ENCODE assay signal across 1 cellular context in the genomic region with DNA sequence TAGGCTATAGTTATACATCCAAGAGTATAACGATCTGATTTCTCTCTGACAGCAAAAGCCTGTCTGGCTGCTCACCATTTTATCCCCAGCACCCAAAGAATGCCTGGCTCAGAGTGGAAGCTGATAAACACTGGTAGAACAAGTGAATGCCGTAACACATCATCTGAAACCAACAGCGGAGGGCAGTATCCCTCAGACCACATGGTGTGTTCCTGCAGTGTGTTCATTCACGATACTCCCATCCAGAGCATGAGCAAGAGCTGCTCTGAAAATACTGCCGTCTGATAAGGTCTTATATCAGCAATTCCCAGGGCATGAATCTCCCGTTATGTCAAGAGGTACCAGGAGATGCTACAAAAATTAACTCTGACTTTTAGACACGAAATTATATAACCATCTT.
TF ChIP-seq lines count a peak whose summit lies in the region.

No MANE protein-coding gene starts in this region.

TF ChIP-seq in K562, 482 proteins besides CTCF, POLR2A, EP300 and RAD21 (continued from another document and continues in another):
- TF ChIP-seq TAL1 (IDR thresholded peaks at IDR 0.05) (peak; percentile 88), ZNF184 (CRISPR knock-in tag; IDR thresholded peaks at IDR 0.05) (no peak), GABPB1 (CRISPR knock-in tag; IDR thresholded peaks at IDR 0.05) (no peak), ETV6 (IDR thresholded peaks at IDR 0.05; ENCODE audit: borderline replicate concordance in 1 of 2, low read depth in 2 of 2, low read length in 1 of 2) (no peak), ETV6 (CRISPR knock-in tag; IDR thresholded peaks at IDR 0.05; ENCODE audit: borderline replicate concordance) (no peak), ERF (CRISPR knock-in tag; IDR thresholded peaks at IDR 0.05) (no peak), PRPF4 (IDR thresholded peaks at IDR 0.05; ENCODE audit: insufficient read depth, low read depth, low read length, poor library complexity, severe bottlenecking) (no peak), HLTF (IDR thresholded peaks at IDR 0.05) (no peak), TRIM28 (IDR thresholded peaks at IDR 0.05) (no peak), STAT5A (IDR thresholded peaks at IDR 0.05; ENCODE audit: borderline replicate concordance, low read length) (peak; percentile 71), NCOA2 (IDR thresholded peaks at IDR 0.05; ENCODE audit: partially characterized antibody in 2 of 2) (no peak), EHMT2 (IDR thresholded peaks at IDR 0.05) (no peak), JUNB (CRISPR knock-in tag; conservative IDR thresholded peaks at IDR 0.05) (no peak), ZKSCAN3 (CRISPR knock-in tag; IDR thresholded peaks at IDR 0.05) (no peak), NFIC (IDR thresholded peaks at IDR 0.05) (peak; percentile 70), SMARCA4 (IDR thresholded peaks at IDR 0.05) (peak; percentile 57), ZNF778 (CRISPR knock-in tag; IDR thresholded peaks at IDR 0.05) (no peak), CHCHD3 (CRISPR knock-in tag; IDR thresholded peaks at IDR 0.05) (no peak), GABPB2 (CRISPR knock-in tag; conservative IDR thresholded peaks at IDR 0.05) (no peak), KDM4B (IDR thresholded peaks at IDR 0.05; ENCODE audit: borderline replicate concordance in 2 of 2, low read depth in 1 of 2) (no peak), SMARCC2 (IDR thresholded peaks at IDR 0.05; ENCODE audit: low read depth) (no peak), TAF7 (tag; IDR thresholded peaks at IDR 0.05) (no peak), CC2D1A (IDR thresholded peaks at IDR 0.05) (peak; percentile 65; the same call in 1 of the 2 replicates), FOXK1 (CRISPR knock-in tag; IDR thresholded peaks at IDR 0.05; ENCODE audit: borderline replicate concordance) (no peak), NRF1 (conservative IDR thresholded peaks at IDR 0.05 in 1 of 2, IDR thresholded peaks at IDR 0.05 in 1 of 2) (peak; percentile 62 to 70; a peak in 3 of 4 replicates), POLR2G (IDR thresholded peaks at IDR 0.05; ENCODE audit: low read depth, low read length) (no peak), ZBTB17 (CRISPR knock-in tag; IDR thresholded peaks at IDR 0.05) (no peak), XRCC5 (IDR thresholded peaks at IDR 0.05; ENCODE audit: low read depth, low read length) (no peak), MTA2 (IDR thresholded peaks at IDR 0.05; ENCODE audit: low read depth) (peak; percentile 68), ATF1 (CRISPR knock-in tag; IDR thresholded peaks at IDR 0.05) (no peak), ATF1 (tag; IDR thresholded peaks at IDR 0.05) (no peak), DPF2 (IDR thresholded peaks at IDR 0.05) (peak; percentile 80), PCBP2 (IDR thresholded peaks at IDR 0.05; ENCODE audit: low read depth, low read length, poor library complexity, severe bottlenecking) (no peak), LCOR (CRISPR knock-in tag; IDR thresholded peaks at IDR 0.05) (no peak)
- TF ChIP-seq, protein P1, sequence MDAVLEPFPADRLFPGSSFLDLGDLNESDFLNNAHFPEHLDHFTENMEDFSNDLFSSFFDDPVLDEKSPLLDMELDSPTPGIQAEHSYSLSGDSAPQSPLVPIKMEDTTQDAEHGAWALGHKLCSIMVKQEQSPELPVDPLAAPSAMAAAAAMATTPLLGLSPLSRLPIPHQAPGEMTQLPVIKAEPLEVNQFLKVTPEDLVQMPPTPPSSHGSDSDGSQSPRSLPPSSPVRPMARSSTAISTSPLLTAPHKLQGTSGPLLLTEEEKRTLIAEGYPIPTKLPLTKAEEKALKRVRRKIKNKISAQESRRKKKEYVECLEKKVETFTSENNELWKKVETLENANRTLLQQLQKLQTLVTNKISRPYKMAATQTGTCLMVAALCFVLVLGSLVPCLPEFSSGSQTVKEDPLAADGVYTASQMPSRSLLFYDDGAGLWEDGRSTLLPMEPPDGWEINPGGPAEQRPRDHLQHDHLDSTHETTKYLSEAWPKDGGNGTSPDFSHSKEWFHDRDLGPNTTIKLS (IDR thresholded peaks at IDR 0.05; ENCODE audit: borderline replicate concordance, low read depth) = no peak
- TF ChIP-seq, protein P2, sequence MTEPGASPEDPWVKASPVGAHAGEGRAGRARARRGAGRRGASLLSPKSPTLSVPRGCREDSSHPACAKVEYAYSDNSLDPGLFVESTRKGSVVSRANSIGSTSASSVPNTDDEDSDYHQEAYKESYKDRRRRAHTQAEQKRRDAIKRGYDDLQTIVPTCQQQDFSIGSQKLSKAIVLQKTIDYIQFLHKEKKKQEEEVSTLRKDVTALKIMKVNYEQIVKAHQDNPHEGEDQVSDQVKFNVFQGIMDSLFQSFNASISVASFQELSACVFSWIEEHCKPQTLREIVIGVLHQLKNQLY (CRISPR knock-in tag; conservative IDR thresholded peaks at IDR 0.05) = no peak
- TF ChIP-seq, protein P3, sequence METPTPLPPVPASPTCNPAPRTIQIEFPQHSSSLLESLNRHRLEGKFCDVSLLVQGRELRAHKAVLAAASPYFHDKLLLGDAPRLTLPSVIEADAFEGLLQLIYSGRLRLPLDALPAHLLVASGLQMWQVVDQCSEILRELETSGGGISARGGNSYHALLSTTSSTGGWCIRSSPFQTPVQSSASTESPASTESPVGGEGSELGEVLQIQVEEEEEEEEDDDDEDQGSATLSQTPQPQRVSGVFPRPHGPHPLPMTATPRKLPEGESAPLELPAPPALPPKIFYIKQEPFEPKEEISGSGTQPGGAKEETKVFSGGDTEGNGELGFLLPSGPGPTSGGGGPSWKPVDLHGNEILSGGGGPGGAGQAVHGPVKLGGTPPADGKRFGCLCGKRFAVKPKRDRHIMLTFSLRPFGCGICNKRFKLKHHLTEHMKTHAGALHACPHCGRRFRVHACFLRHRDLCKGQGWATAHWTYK (CRISPR knock-in tag; IDR thresholded peaks at IDR 0.05) = no peak
- TF ChIP-seq, protein P4, sequence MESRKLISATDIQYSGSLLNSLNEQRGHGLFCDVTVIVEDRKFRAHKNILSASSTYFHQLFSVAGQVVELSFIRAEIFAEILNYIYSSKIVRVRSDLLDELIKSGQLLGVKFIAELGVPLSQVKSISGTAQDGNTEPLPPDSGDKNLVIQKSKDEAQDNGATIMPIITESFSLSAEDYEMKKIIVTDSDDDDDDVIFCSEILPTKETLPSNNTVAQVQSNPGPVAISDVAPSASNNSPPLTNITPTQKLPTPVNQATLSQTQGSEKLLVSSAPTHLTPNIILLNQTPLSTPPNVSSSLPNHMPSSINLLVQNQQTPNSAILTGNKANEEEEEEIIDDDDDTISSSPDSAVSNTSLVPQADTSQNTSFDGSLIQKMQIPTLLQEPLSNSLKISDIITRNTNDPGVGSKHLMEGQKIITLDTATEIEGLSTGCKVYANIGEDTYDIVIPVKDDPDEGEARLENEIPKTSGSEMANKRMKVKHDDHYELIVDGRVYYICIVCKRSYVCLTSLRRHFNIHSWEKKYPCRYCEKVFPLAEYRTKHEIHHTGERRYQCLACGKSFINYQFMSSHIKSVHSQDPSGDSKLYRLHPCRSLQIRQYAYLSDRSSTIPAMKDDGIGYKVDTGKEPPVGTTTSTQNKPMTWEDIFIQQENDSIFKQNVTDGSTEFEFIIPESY (CRISPR knock-in tag; IDR thresholded peaks at IDR 0.05) = no peak
- TF ChIP-seq, protein P5, sequence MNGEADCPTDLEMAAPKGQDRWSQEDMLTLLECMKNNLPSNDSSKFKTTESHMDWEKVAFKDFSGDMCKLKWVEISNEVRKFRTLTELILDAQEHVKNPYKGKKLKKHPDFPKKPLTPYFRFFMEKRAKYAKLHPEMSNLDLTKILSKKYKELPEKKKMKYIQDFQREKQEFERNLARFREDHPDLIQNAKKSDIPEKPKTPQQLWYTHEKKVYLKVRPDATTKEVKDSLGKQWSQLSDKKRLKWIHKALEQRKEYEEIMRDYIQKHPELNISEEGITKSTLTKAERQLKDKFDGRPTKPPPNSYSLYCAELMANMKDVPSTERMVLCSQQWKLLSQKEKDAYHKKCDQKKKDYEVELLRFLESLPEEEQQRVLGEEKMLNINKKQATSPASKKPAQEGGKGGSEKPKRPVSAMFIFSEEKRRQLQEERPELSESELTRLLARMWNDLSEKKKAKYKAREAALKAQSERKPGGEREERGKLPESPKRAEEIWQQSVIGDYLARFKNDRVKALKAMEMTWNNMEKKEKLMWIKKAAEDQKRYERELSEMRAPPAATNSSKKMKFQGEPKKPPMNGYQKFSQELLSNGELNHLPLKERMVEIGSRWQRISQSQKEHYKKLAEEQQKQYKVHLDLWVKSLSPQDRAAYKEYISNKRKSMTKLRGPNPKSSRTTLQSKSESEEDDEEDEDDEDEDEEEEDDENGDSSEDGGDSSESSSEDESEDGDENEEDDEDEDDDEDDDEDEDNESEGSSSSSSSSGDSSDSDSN (IDR thresholded peaks at IDR 0.05; ENCODE audit: borderline replicate concordance in 1 of 2, low read depth in 2 of 2, low read length in 2 of 2) = 0 out of 4 replicates have a peak, but pooled peaks of 1 of the 2 experiments have one; percentile 25
- TF ChIP-seq, protein P6, sequence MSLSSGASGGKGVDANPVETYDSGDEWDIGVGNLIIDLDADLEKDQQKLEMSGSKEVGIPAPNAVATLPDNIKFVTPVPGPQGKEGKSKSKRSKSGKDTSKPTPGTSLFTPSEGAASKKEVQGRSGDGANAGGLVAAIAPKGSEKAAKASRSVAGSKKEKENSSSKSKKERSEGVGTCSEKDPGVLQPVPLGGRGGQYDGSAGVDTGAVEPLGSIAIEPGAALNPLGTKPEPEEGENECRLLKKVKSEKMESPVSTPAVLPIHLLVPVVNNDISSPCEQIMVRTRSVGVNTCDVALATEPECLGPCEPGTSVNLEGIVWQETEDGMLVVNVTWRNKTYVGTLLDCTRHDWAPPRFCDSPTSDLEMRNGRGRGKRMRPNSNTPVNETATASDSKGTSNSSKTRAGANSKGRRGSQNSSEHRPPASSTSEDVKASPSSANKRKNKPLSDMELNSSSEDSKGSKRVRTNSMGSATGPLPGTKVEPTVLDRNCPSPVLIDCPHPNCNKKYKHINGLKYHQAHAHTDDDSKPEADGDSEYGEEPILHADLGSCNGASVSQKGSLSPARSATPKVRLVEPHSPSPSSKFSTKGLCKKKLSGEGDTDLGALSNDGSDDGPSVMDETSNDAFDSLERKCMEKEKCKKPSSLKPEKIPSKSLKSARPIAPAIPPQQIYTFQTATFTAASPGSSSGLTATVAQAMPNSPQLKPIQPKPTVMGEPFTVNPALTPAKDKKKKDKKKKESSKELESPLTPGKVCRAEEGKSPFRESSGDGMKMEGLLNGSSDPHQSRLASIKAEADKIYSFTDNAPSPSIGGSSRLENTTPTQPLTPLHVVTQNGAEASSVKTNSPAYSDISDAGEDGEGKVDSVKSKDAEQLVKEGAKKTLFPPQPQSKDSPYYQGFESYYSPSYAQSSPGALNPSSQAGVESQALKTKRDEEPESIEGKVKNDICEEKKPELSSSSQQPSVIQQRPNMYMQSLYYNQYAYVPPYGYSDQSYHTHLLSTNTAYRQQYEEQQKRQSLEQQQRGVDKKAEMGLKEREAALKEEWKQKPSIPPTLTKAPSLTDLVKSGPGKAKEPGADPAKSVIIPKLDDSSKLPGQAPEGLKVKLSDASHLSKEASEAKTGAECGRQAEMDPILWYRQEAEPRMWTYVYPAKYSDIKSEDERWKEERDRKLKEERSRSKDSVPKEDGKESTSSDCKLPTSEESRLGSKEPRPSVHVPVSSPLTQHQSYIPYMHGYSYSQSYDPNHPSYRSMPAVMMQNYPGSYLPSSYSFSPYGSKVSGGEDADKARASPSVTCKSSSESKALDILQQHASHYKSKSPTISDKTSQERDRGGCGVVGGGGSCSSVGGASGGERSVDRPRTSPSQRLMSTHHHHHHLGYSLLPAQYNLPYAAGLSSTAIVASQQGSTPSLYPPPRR (CRISPR knock-in tag; IDR thresholded peaks at IDR 0.05; ENCODE audit: borderline replicate concordance) = no peak
- TF ChIP-seq, protein P7, sequence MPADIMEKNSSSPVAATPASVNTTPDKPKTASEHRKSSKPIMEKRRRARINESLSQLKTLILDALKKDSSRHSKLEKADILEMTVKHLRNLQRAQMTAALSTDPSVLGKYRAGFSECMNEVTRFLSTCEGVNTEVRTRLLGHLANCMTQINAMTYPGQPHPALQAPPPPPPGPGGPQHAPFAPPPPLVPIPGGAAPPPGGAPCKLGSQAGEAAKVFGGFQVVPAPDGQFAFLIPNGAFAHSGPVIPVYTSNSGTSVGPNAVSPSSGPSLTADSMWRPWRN (IDR thresholded peaks at IDR 0.05; ENCODE audit: low read depth) = no peak
- TF ChIP-seq, protein P8, sequence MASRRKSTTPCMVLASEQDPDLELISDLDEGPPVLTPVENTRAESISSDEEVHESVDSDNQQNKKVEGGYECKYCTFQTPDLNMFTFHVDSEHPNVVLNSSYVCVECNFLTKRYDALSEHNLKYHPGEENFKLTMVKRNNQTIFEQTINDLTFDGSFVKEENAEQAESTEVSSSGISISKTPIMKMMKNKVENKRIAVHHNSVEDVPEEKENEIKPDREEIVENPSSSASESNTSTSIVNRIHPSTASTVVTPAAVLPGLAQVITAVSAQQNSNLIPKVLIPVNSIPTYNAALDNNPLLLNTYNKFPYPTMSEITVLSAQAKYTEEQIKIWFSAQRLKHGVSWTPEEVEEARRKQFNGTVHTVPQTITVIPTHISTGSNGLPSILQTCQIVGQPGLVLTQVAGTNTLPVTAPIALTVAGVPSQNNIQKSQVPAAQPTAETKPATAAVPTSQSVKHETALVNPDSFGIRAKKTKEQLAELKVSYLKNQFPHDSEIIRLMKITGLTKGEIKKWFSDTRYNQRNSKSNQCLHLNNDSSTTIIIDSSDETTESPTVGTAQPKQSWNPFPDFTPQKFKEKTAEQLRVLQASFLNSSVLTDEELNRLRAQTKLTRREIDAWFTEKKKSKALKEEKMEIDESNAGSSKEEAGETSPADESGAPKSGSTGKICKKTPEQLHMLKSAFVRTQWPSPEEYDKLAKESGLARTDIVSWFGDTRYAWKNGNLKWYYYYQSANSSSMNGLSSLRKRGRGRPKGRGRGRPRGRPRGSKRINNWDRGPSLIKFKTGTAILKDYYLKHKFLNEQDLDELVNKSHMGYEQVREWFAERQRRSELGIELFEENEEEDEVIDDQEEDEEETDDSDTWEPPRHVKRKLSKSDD (conservative IDR thresholded peaks at IDR 0.05; ENCODE audit: low read length) = no peak
- TF ChIP-seq, protein P9, sequence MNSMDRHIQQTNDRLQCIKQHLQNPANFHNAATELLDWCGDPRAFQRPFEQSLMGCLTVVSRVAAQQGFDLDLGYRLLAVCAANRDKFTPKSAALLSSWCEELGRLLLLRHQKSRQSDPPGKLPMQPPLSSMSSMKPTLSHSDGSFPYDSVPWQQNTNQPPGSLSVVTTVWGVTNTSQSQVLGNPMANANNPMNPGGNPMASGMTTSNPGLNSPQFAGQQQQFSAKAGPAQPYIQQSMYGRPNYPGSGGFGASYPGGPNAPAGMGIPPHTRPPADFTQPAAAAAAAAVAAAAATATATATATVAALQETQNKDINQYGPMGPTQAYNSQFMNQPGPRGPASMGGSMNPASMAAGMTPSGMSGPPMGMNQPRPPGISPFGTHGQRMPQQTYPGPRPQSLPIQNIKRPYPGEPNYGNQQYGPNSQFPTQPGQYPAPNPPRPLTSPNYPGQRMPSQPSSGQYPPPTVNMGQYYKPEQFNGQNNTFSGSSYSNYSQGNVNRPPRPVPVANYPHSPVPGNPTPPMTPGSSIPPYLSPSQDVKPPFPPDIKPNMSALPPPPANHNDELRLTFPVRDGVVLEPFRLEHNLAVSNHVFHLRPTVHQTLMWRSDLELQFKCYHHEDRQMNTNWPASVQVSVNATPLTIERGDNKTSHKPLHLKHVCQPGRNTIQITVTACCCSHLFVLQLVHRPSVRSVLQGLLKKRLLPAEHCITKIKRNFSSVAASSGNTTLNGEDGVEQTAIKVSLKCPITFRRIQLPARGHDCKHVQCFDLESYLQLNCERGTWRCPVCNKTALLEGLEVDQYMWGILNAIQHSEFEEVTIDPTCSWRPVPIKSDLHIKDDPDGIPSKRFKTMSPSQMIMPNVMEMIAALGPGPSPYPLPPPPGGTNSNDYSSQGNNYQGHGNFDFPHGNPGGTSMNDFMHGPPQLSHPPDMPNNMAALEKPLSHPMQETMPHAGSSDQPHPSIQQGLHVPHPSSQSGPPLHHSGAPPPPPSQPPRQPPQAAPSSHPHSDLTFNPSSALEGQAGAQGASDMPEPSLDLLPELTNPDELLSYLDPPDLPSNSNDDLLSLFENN (IDR thresholded peaks at IDR 0.05; ENCODE audit: low read depth in 2 of 2, low read length in 2 of 2) = 0 out of 4 replicates have a peak, but pooled peaks of 1 of the 2 experiments have one; percentile 28
